ENCODE assay signal across 1 cellular context in genomic region chr2:64454316-64455030, GRCh38.
A peak's percentile ranks its signal among the peaks of the same experiment; 100 is the strongest.
TF ChIP-seq lines count a peak whose summit lies in the region.

No MANE protein-coding gene starts in this region.

TF ChIP-seq in HepG2, 621 proteins besides CTCF, POLR2A, EP300 and RAD21 (continued from another document and continues in another):
- TF ChIP-seq, protein P1, sequence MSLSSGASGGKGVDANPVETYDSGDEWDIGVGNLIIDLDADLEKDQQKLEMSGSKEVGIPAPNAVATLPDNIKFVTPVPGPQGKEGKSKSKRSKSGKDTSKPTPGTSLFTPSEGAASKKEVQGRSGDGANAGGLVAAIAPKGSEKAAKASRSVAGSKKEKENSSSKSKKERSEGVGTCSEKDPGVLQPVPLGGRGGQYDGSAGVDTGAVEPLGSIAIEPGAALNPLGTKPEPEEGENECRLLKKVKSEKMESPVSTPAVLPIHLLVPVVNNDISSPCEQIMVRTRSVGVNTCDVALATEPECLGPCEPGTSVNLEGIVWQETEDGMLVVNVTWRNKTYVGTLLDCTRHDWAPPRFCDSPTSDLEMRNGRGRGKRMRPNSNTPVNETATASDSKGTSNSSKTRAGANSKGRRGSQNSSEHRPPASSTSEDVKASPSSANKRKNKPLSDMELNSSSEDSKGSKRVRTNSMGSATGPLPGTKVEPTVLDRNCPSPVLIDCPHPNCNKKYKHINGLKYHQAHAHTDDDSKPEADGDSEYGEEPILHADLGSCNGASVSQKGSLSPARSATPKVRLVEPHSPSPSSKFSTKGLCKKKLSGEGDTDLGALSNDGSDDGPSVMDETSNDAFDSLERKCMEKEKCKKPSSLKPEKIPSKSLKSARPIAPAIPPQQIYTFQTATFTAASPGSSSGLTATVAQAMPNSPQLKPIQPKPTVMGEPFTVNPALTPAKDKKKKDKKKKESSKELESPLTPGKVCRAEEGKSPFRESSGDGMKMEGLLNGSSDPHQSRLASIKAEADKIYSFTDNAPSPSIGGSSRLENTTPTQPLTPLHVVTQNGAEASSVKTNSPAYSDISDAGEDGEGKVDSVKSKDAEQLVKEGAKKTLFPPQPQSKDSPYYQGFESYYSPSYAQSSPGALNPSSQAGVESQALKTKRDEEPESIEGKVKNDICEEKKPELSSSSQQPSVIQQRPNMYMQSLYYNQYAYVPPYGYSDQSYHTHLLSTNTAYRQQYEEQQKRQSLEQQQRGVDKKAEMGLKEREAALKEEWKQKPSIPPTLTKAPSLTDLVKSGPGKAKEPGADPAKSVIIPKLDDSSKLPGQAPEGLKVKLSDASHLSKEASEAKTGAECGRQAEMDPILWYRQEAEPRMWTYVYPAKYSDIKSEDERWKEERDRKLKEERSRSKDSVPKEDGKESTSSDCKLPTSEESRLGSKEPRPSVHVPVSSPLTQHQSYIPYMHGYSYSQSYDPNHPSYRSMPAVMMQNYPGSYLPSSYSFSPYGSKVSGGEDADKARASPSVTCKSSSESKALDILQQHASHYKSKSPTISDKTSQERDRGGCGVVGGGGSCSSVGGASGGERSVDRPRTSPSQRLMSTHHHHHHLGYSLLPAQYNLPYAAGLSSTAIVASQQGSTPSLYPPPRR (CRISPR knock-in tag; IDR thresholded peaks at IDR 0.05; ENCODE audit: borderline replicate concordance) = no peak
- no peak for TF ChIP-seq MLXIP (CRISPR knock-in tag; IDR thresholded peaks at IDR 0.05; ENCODE audit: borderline replicate concordance)
- TF ChIP-seq ZNF121 (CRISPR knock-in tag; IDR thresholded peaks at IDR 0.05) = peak; percentile 31; the same call in 1 of the 2 replicates
- no peak for TF ChIP-seq NR1H2 (CRISPR knock-in tag; IDR thresholded peaks at IDR 0.05; ENCODE audit: borderline replicate concordance, low read depth)
- no peak for TF ChIP-seq POGZ (CRISPR knock-in tag; IDR thresholded peaks at IDR 0.05)
- TF ChIP-seq NFYC (CRISPR knock-in tag; IDR thresholded peaks at IDR 0.05) = no peak
- no peak for TF ChIP-seq ELF4 (CRISPR knock-in tag; IDR thresholded peaks at IDR 0.05; ENCODE audit: borderline replicate concordance)
- no peak for TF ChIP-seq NR3C1 (CRISPR knock-in tag; IDR thresholded peaks at IDR 0.05)
- TF ChIP-seq ZNF776 (CRISPR knock-in tag; IDR thresholded peaks at IDR 0.05) = no peak; the same call in 1 of the 2 replicates
- TF ChIP-seq CERS6 (CRISPR knock-in tag; IDR thresholded peaks at IDR 0.05) = no peak
- 0 out of 2 replicates have a peak, but pooled peaks have one; percentile 13 for TF ChIP-seq JUND (CRISPR knock-in tag; IDR thresholded peaks at IDR 0.05)
- no peak for TF ChIP-seq CREM (IDR thresholded peaks at IDR 0.05)
- no peak for TF ChIP-seq CREM (CRISPR knock-in tag; IDR thresholded peaks at IDR 0.05)
- TF ChIP-seq ARHGAP35 (CRISPR knock-in tag; IDR thresholded peaks at IDR 0.05; ENCODE audit: borderline replicate concordance) = 0 out of 2 replicates have a peak, but pooled peaks have one; percentile 26
- TF ChIP-seq ZNF788 (CRISPR knock-in tag; IDR thresholded peaks at IDR 0.05; ENCODE audit: borderline replicate concordance) = no peak
- TF ChIP-seq CEBPZ (IDR thresholded peaks at IDR 0.05; ENCODE audit: low read length) = no peak
- no peak for TF ChIP-seq CCAR2 (optimal IDR thresholded peaks at IDR 0.05; ENCODE audit: low read depth, low read length)
- TF ChIP-seq, protein P2, sequence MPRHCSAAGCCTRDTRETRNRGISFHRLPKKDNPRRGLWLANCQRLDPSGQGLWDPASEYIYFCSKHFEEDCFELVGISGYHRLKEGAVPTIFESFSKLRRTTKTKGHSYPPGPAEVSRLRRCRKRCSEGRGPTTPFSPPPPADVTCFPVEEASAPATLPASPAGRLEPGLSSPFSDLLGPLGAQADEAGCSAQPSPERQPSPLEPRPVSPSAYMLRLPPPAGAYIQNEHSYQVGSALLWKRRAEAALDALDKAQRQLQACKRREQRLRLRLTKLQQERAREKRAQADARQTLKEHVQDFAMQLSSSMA (CRISPR knock-in tag; IDR thresholded peaks at IDR 0.05) = no peak
- 0 out of 2 replicates have a peak, but pooled peaks have one; percentile 62 for TF ChIP-seq ZNF44 (CRISPR knock-in tag; IDR thresholded peaks at IDR 0.05)
- peak; percentile 52; the same call in 1 of the 2 replicates for TF ChIP-seq ZNF724P (CRISPR knock-in tag; IDR thresholded peaks at IDR 0.05; ENCODE audit: borderline replicate concordance)
- TF ChIP-seq EEA1 (CRISPR knock-in tag; IDR thresholded peaks at IDR 0.05; ENCODE audit: borderline replicate concordance) = peak; percentile 89; the same call in 1 of the 2 replicates
- TF ChIP-seq ETV6 (CRISPR knock-in tag; conservative IDR thresholded peaks at IDR 0.05) = no peak
- TF ChIP-seq CBX2 (IDR thresholded peaks at IDR 0.05; ENCODE audit: low read depth, low read length) = no peak
- no peak for TF ChIP-seq CBX2 (CRISPR knock-in tag; IDR thresholded peaks at IDR 0.05; ENCODE audit: low read depth)
- no peak for TF ChIP-seq ZNF816 (CRISPR knock-in tag; IDR thresholded peaks at IDR 0.05; ENCODE audit: borderline replicate concordance)
- TF ChIP-seq NBN (conservative IDR thresholded peaks at IDR 0.05) = no peak
- TF ChIP-seq MYNN (CRISPR knock-in tag; IDR thresholded peaks at IDR 0.05; ENCODE audit: low read depth) = no peak; the same call in 1 of the 2 replicates
- TF ChIP-seq ZNF251 (CRISPR knock-in tag; IDR thresholded peaks at IDR 0.05) = no peak
- no peak for TF ChIP-seq SIN3B (IDR thresholded peaks at IDR 0.05; ENCODE audit: low read length)
- TF ChIP-seq THAP11 (CRISPR knock-in tag; IDR thresholded peaks at IDR 0.05) = no peak
- TF ChIP-seq, protein P3, sequence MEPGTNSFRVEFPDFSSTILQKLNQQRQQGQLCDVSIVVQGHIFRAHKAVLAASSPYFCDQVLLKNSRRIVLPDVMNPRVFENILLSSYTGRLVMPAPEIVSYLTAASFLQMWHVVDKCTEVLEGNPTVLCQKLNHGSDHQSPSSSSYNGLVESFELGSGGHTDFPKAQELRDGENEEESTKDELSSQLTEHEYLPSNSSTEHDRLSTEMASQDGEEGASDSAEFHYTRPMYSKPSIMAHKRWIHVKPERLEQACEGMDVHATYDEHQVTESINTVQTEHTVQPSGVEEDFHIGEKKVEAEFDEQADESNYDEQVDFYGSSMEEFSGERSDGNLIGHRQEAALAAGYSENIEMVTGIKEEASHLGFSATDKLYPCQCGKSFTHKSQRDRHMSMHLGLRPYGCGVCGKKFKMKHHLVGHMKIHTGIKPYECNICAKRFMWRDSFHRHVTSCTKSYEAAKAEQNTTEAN (CRISPR knock-in tag; conservative IDR thresholded peaks at IDR 0.05) = no peak
- no peak for TF ChIP-seq ZBTB21 (CRISPR knock-in tag; IDR thresholded peaks at IDR 0.05)
- no peak for TF ChIP-seq ZNF282 (IDR thresholded peaks at IDR 0.05; ENCODE audit: partially characterized antibody)
- TF ChIP-seq ZNF451 (CRISPR knock-in tag; IDR thresholded peaks at IDR 0.05) = peak; percentile 76; the same call in 1 of the 2 replicates
- TF ChIP-seq BATF2 (CRISPR knock-in tag; IDR thresholded peaks at IDR 0.05) = no peak
- TF ChIP-seq, protein P4, sequence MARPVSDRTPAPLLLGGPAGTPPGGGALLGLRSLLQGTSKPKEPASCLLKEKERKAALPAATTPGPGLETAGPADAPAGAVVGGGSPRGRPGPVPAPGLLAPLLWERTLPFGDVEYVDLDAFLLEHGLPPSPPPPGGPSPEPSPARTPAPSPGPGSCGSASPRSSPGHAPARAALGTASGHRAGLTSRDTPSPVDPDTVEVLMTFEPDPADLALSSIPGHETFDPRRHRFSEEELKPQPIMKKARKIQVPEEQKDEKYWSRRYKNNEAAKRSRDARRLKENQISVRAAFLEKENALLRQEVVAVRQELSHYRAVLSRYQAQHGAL (CRISPR knock-in tag; IDR thresholded peaks at IDR 0.05; ENCODE audit: not compliant biosample characterization) = peak; percentile 51
- no peak for TF ChIP-seq ATM (IDR thresholded peaks at IDR 0.05; ENCODE audit: borderline replicate concordance)
- TF ChIP-seq, protein P5, sequence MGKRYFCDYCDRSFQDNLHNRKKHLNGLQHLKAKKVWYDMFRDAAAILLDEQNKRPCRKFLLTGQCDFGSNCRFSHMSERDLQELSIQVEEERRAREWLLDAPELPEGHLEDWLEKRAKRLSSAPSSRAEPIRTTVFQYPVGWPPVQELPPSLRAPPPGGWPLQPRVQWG (CRISPR knock-in tag; IDR thresholded peaks at IDR 0.05; ENCODE audit: borderline replicate concordance, low read depth) = no peak
- TF ChIP-seq ZNF773 (CRISPR knock-in tag; IDR thresholded peaks at IDR 0.05; ENCODE audit: borderline replicate concordance) = no peak
- no peak for TF ChIP-seq ZBTB2 (CRISPR knock-in tag; IDR thresholded peaks at IDR 0.05; ENCODE audit: low read depth)
- TF ChIP-seq MXD4 (CRISPR knock-in tag; IDR thresholded peaks at IDR 0.05) = no peak; the same call in 1 of the 2 replicates
- no peak for TF ChIP-seq TP53 (CRISPR knock-in tag; conservative IDR thresholded peaks at IDR 0.05)
- no peak for TF ChIP-seq TSC22D2 (CRISPR knock-in tag; IDR thresholded peaks at IDR 0.05; ENCODE audit: borderline replicate concordance)
- no peak for TF ChIP-seq ZNF747 (CRISPR knock-in tag; IDR thresholded peaks at IDR 0.05; ENCODE audit: borderline replicate concordance)
- TF ChIP-seq ZNF563 (CRISPR knock-in tag; IDR thresholded peaks at IDR 0.05) = peak; percentile 78
- TF ChIP-seq TMF1 (CRISPR knock-in tag; IDR thresholded peaks at IDR 0.05; ENCODE audit: low read depth) = no peak
- no peak for TF ChIP-seq SOX6 (IDR thresholded peaks at IDR 0.05)
- TF ChIP-seq SOX6 (CRISPR knock-in tag; IDR thresholded peaks at IDR 0.05) = peak; percentile 49; the same call in 1 of the 2 replicates
- no peak for TF ChIP-seq PHF21A (CRISPR knock-in tag; IDR thresholded peaks at IDR 0.05)
- TF ChIP-seq JUNB (CRISPR knock-in tag; IDR thresholded peaks at IDR 0.05; ENCODE audit: borderline replicate concordance) = no peak
